Comparison of ENCODE assay signal across 1 cellular context in the genomic region with DNA sequence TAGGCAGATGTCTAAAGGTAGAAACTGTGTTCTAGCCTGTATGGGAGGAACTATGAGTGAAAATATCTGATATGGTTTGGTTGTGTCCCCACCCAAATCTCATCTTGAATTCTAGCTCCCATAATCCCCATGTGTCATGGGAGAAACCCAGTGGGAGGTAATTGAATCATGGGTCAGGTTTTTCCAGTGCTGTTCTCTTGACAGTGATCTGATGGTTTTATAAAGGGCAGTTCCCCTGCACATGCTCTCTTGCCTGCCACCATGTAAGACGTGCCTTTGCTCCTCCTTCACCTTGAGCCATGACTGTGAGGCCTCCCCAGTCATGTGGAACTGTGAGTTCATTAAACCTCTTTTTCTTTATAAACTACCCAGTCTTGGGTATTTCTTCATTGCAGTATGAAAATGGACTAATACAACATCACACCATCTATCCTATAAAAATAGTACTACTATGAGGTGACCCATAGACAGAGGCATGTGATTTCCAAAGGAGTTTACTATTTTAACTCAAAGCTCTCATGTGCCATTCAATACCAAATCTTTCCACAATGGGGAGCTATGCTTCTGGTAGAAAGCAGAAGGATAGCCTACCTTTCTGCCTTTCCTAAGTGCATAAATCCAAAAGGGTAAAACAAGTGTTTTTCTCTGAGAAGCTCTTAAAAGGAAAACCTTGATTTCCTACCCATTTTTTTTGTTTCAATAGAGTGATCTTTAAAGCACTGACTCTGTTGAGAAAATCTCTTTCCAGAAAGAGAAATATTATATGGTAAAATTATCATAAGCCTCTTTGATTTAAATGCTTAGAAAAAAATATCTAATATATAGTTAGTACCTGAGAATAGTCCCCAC.
TF ChIP-seq lines count a peak whose summit lies in the region.

No MANE protein-coding gene starts in this region.

TF ChIP-seq in endothelial cell of umbilical vein, 7 proteins besides CTCF, POLR2A, EP300 and RAD21 (continued from another document):
- TF ChIP-seq GATA2 (IDR thresholded peaks at IDR 0.05; ENCODE audit: insufficient read depth, insufficient read length, low read depth, low read length) (no peak), FOS (IDR thresholded peaks at IDR 0.05; ENCODE audit: borderline replicate concordance, insufficient read depth, low read length) (no peak), POLR2AphosphoS5 (IDR thresholded peaks at IDR 0.05; ENCODE audit: insufficient read depth, low read depth, low read length) (no peak)
- TF ChIP-seq, protein P1, sequence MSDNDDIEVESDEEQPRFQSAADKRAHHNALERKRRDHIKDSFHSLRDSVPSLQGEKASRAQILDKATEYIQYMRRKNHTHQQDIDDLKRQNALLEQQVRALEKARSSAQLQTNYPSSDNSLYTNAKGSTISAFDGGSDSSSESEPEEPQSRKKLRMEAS (IDR thresholded peaks at IDR 0.05; ENCODE audit: insufficient read depth, insufficient read length): no peak
